Comparison of ENCODE assay signal across 1 cellular context in the genomic region with DNA sequence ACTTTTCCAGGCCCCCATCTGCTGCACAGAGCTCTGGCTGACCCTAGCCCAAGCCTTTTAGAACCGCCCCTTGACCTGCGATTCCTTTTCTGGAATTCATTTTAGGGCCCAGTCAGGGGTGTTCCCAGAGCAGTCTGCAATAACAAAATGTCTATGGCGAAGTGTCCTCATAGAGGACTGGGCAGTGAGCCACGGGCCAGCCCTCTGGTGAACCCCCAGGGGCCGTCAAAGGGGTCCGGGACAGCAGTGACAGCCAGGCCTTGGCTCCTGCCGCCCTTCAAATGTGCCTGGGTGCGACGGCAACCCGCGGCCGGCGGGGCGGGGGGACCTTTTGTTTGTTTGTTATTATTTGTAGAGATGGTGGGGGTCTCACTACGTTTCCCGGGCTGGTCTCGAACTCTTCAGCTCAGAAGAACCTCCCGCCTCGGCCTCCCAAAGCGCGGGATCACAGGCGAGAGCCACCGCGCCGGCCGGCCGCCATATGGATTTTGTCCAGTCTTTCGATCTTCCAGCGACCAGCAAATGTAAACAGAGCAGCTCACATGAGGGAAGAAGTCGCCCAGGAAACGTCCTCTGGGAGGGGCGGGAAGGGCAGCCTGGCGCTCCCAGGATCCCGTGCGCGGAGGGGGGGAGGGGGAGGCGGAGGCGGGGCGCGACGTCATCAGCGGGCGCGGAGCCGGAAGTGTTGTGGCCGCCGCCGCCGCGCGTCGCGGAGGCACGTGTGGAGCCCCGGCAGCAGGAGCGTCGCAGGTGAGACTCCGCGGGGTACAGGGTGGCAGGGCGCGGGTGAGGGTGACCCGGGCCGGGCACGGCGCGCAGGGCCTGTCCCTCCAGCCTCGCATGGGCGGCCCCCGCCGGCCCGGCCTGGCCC.
TF ChIP-seq lines count a peak whose summit lies in the region.

TSS of gene TRMT61A (plus strand) at position 685 of the 871 bp plus-strand sequence. CDS start 783 bp downstream, outside the sequence.

TF ChIP-seq in HepG2, 621 proteins besides CTCF, POLR2A, EP300 and RAD21 (continued from another document and continues in another):
- TF ChIP-seq, protein P1, sequence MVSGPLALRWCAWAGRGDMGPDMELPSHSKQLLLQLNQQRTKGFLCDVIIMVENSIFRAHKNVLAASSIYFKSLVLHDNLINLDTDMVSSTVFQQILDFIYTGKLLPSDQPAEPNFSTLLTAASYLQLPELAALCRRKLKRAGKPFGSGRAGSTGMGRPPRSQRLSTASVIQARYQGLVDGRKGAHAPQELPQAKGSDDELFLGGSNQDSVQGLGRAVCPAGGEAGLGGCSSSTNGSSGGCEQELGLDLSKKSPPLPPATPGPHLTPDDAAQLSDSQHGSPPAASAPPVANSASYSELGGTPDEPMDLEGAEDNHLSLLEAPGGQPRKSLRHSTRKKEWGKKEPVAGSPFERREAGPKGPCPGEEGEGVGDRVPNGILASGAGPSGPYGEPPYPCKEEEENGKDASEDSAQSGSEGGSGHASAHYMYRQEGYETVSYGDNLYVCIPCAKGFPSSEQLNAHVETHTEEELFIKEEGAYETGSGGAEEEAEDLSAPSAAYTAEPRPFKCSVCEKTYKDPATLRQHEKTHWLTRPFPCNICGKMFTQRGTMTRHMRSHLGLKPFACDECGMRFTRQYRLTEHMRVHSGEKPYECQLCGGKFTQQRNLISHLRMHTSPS (CRISPR knock-in tag; IDR thresholded peaks at IDR 0.05; ENCODE audit: low read depth) = no peak
- TF ChIP-seq, protein P2, sequence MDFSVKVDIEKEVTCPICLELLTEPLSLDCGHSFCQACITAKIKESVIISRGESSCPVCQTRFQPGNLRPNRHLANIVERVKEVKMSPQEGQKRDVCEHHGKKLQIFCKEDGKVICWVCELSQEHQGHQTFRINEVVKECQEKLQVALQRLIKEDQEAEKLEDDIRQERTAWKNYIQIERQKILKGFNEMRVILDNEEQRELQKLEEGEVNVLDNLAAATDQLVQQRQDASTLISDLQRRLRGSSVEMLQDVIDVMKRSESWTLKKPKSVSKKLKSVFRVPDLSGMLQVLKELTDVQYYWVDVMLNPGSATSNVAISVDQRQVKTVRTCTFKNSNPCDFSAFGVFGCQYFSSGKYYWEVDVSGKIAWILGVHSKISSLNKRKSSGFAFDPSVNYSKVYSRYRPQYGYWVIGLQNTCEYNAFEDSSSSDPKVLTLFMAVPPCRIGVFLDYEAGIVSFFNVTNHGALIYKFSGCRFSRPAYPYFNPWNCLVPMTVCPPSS (IDR thresholded peaks at IDR 0.05) = no peak
- TF ChIP-seq ZNF879 (CRISPR knock-in tag; IDR thresholded peaks at IDR 0.05) (no peak), ZNF329 (CRISPR knock-in tag; IDR thresholded peaks at IDR 0.05; ENCODE audit: low read depth) (peak; percentile 59; the same call in 1 of the 2 replicates), DMAP1 (CRISPR knock-in tag; IDR thresholded peaks at IDR 0.05) (peak; percentile 66), NCOA5 (CRISPR knock-in tag; IDR thresholded peaks at IDR 0.05) (no peak), ZNF605 (CRISPR knock-in tag; IDR thresholded peaks at IDR 0.05) (peak; percentile 37; the same call in 1 of the 2 replicates), ZNF512 (CRISPR knock-in tag; IDR thresholded peaks at IDR 0.05) (no peak), KAT7 (CRISPR knock-in tag; IDR thresholded peaks at IDR 0.05; ENCODE audit: borderline replicate concordance) (no peak), ZNF781 (CRISPR knock-in tag; IDR thresholded peaks at IDR 0.05; ENCODE audit: borderline replicate concordance, not compliant biosample characterization) (no peak), ZNF770 (CRISPR knock-in tag; IDR thresholded peaks at IDR 0.05) (peak; percentile 96), ZNF225 (CRISPR knock-in tag; IDR thresholded peaks at IDR 0.05) (0 out of 2 replicates have a peak, but pooled peaks have one; percentile 14), MEF2D (CRISPR knock-in tag; IDR thresholded peaks at IDR 0.05) (peak; percentile 62; the same call in 1 of the 2 replicates), FOSL1 (CRISPR knock-in tag; IDR thresholded peaks at IDR 0.05; ENCODE audit: borderline replicate concordance) (no peak), RXRB (CRISPR knock-in tag; IDR thresholded peaks at IDR 0.05; ENCODE audit: borderline replicate concordance) (no peak), NKX3-1 (CRISPR knock-in tag; IDR thresholded peaks at IDR 0.05) (no peak; the same call in 1 of the 2 replicates), SMYD3 (CRISPR knock-in tag; IDR thresholded peaks at IDR 0.05) (no peak), NR2F1 (CRISPR knock-in tag; IDR thresholded peaks at IDR 0.05) (no peak), CHCHD3 (CRISPR knock-in tag; IDR thresholded peaks at IDR 0.05) (no peak), KLF13 (CRISPR knock-in tag; IDR thresholded peaks at IDR 0.05) (no peak), BCLAF1 (IDR thresholded peaks at IDR 0.05) (no peak), GABPB1 (CRISPR knock-in tag; IDR thresholded peaks at IDR 0.05) (peak; percentile 91), ZNF589 (CRISPR knock-in tag; conservative IDR thresholded peaks at IDR 0.05) (no peak), ZNF484 (CRISPR knock-in tag; IDR thresholded peaks at IDR 0.05; ENCODE audit: borderline replicate concordance, low read depth) (no peak), PRMT3 (CRISPR knock-in tag; IDR thresholded peaks at IDR 0.05; ENCODE audit: borderline replicate concordance, low read depth) (no peak), ATF3 (CRISPR knock-in tag; IDR thresholded peaks at IDR 0.05) (0 out of 2 replicates have a peak, but pooled peaks have one; percentile 18), ZNF546 (CRISPR knock-in tag; conservative IDR thresholded peaks at IDR 0.05) (no peak), PRDM10 (CRISPR knock-in tag; IDR thresholded peaks at IDR 0.05; ENCODE audit: low read depth) (no peak), ZSCAN31 (CRISPR knock-in tag; IDR thresholded peaks at IDR 0.05; ENCODE audit: low read depth) (no peak; the same call in 1 of the 2 replicates), SIX1 (CRISPR knock-in tag; IDR thresholded peaks at IDR 0.05; ENCODE audit: borderline replicate concordance) (no peak), NFKBIZ (CRISPR knock-in tag; IDR thresholded peaks at IDR 0.05) (no peak), NPAS2 (CRISPR knock-in tag; IDR thresholded peaks at IDR 0.05; ENCODE audit: borderline replicate concordance) (no peak), ZNF263 (CRISPR knock-in tag; IDR thresholded peaks at IDR 0.05) (no peak; the same call in 1 of the 2 replicates), ZNF557 (CRISPR knock-in tag; IDR thresholded peaks at IDR 0.05) (no peak), FOXC1 (CRISPR knock-in tag; IDR thresholded peaks at IDR 0.05; ENCODE audit: borderline replicate concordance) (no peak), KDM5B (CRISPR knock-in tag; IDR thresholded peaks at IDR 0.05; ENCODE audit: borderline replicate concordance) (no peak; the same call in none of the 2 replicates), RFXANK (CRISPR knock-in tag; IDR thresholded peaks at IDR 0.05) (no peak), ELF4 (CRISPR knock-in tag; IDR thresholded peaks at IDR 0.05; ENCODE audit: borderline replicate concordance) (no peak)
- TF ChIP-seq, protein P3, sequence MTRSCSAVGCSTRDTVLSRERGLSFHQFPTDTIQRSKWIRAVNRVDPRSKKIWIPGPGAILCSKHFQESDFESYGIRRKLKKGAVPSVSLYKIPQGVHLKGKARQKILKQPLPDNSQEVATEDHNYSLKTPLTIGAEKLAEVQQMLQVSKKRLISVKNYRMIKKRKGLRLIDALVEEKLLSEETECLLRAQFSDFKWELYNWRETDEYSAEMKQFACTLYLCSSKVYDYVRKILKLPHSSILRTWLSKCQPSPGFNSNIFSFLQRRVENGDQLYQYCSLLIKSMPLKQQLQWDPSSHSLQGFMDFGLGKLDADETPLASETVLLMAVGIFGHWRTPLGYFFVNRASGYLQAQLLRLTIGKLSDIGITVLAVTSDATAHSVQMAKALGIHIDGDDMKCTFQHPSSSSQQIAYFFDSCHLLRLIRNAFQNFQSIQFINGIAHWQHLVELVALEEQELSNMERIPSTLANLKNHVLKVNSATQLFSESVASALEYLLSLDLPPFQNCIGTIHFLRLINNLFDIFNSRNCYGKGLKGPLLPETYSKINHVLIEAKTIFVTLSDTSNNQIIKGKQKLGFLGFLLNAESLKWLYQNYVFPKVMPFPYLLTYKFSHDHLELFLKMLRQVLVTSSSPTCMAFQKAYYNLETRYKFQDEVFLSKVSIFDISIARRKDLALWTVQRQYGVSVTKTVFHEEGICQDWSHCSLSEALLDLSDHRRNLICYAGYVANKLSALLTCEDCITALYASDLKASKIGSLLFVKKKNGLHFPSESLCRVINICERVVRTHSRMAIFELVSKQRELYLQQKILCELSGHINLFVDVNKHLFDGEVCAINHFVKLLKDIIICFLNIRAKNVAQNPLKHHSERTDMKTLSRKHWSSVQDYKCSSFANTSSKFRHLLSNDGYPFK (CRISPR knock-in tag; IDR thresholded peaks at IDR 0.05; ENCODE audit: borderline replicate concordance) = 0 out of 2 replicates have a peak, but pooled peaks have one; percentile 71
- TF ChIP-seq, protein P4, sequence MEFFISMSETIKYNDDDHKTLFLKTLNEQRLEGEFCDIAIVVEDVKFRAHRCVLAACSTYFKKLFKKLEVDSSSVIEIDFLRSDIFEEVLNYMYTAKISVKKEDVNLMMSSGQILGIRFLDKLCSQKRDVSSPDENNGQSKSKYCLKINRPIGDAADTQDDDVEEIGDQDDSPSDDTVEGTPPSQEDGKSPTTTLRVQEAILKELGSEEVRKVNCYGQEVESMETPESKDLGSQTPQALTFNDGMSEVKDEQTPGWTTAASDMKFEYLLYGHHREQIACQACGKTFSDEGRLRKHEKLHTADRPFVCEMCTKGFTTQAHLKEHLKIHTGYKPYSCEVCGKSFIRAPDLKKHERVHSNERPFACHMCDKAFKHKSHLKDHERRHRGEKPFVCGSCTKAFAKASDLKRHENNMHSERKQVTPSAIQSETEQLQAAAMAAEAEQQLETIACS (CRISPR knock-in tag; IDR thresholded peaks at IDR 0.05) = no peak
